In the genomic region with DNA sequence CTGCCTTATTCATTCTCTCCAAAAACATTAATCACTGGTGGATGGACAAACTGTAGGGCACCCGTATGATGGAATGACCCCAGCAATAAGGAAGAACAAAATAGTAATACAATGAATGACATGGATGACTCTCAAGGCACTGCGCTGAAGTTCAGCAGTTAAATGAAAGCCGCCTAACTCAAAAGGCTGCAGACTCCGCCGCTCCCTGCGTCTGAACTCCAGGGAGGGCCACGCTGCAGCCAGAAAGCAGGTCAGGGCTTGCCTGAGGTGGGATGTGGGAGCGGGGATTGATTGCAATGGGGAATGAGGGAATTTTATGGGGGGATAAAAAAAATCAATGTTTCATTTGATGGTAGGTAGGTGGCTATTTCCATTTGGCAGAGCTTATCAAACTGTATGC, we compare ENCODE assay signal across 21 cellular contexts.
"Had no signal": no experiment of that assay in that cellular context is flagged by ENCODE, and none has a peak within 500 bp of the region (broad histone marks: within the 10 kb centered on the region; RNA-seq: fewer than 3 reads in every experiment).

No MANE protein-coding gene starts in this region.

- H3K27me3 Mint-ChIP-seq: memory B cell had no signal

- H3K9me3 ChIP-seq: esophagus squamous epithelium, gastroesophageal sphincter, left ventricle myocardium inferior, lower lobe of right lung, neutrophil, psoas muscle, thyroid gland, upper lobe of right lung, vagina had no signal

- H3K4me1 ChIP-seq: left ventricle myocardium inferior, lower lobe of right lung, psoas muscle, upper lobe of right lung had no signal

- H3K9me3 Mint-ChIP-seq: dendritic cell treated with granulocyte-macrophage colony-stimulating factor and Interleukin-4, amounts not matched to agents 40 ng/mL and 50 ng/mL, for 4 days; effector memory CD8-positive, alpha-beta T cell; memory B cell; natural killer cell treated with Interleukin-12 subunit alpha and Interleukin-12 subunit beta and Interleukin-15 and Interleukin-18, amount 100 ng/mL, for 72 hours had no signal

- ATAC-seq: effector memory CD8-positive, alpha-beta T cell; gastroesophageal sphincter; lower lobe of right lung; natural killer cell treated with Interleukin-12 subunit alpha and Interleukin-12 subunit beta and Interleukin-15 and Interleukin-18, amount 100 ng/mL, for 72 hours; psoas muscle; upper lobe of right lung had no signal

- H3K4me3 ChIP-seq: esophagus squamous epithelium, gastroesophageal sphincter, left ventricle myocardium inferior, lower lobe of right lung, psoas muscle, thyroid gland, upper lobe of right lung, vagina had no signal

- H3K4me3 Mint-ChIP-seq: dendritic cell treated with granulocyte-macrophage colony-stimulating factor and Interleukin-4, amounts not matched to agents 40 ng/mL and 50 ng/mL, for 4 days; effector memory CD8-positive, alpha-beta T cell; memory B cell; natural killer cell treated with Interleukin-12 subunit alpha and Interleukin-12 subunit beta and Interleukin-15 and Interleukin-18, amount 100 ng/mL, for 72 hours had no signal

- H3K27me3 ChIP-seq: esophagus squamous epithelium, gastroesophageal sphincter, thyroid gland, upper lobe of right lung, vagina had no signal

- H3K27ac Mint-ChIP-seq: effector memory CD8-positive, alpha-beta T cell; memory B cell; natural killer cell treated with Interleukin-12 subunit alpha and Interleukin-12 subunit beta and Interleukin-15 and Interleukin-18, amount 100 ng/mL, for 72 hours had no signal

- DNase-seq: effector memory CD8-positive, alpha-beta T cell; esophagus squamous epithelium; foreskin fibroblast; glutamatergic neuron; left ventricle myocardium inferior; lower lobe of right lung; midbrain; psoas muscle; small intestine; stimulated activated CD4-positive, alpha-beta T cell treated with anti-CD3 and anti-CD28 coated beads, Interleukin-2, amount 100 ng/mL, for 48 hours; stimulated activated naive CD4-positive, alpha-beta T cell treated with Interleukin-2 at 50 U/mL for 16 hours; upper lobe of right lung had no signal

- H3K27ac ChIP-seq: epithelial cell of prostate, gastroesophageal sphincter, left ventricle myocardium inferior, lower lobe of right lung, neutrophil, psoas muscle, upper lobe of right lung, vagina had no signal

- H3K36me3 Mint-ChIP-seq: memory B cell; natural killer cell treated with Interleukin-12 subunit alpha and Interleukin-12 subunit beta and Interleukin-15 and Interleukin-18, amount 100 ng/mL, for 72 hours had no signal

- H3K4me1 Mint-ChIP-seq: memory B cell had no signal

- FAIRE-seq: keratinocyte, small intestine had no signal

- H3K36me3 ChIP-seq: esophagus squamous epithelium, gastroesophageal sphincter, left ventricle myocardium inferior, lower lobe of right lung, neutrophil, thyroid gland, upper lobe of right lung, vagina had no signal
